ENCODE assay signal across 9 cellular contexts in genomic region chr3:177190701-177191100, GRCh38. TPM values are rescaled to one million over a fixed set of nuclear protein-coding genes. Genes with fewer than 3 reads are reported as not detected.
DNase-seq lines count a peak whose midpoint lies in the region; ATAC-seq and TF ChIP-seq lines count a peak whose summit lies in the region.
"Had no signal": no experiment of that assay in that cellular context is flagged by ENCODE, and none has a peak within 500 bp of the region (broad histone marks: within the 10 kb centered on the region; RNA-seq: fewer than 3 reads in every experiment).

No MANE protein-coding gene starts in this region.

- TF ChIP-seq CTCF in progenitor cell of endocrine pancreas (IDR thresholded peaks at IDR 0.05; ENCODE audit: unreplicated experiment) (no peak), body of pancreas (IDR thresholded peaks at IDR 0.05) (no peak)

- no peaks in the 10 kb centered on the region for H3K9me3 Mint-ChIP-seq in progenitor cell of endocrine pancreas (ENCODE audit: low read depth)

- 40 to 54% methylated on average over 3 of the region's 3 CpGs for WGBS in body of pancreas, 2 donors

- no peak for ATAC-seq in GM19395 (IDR thresholded peaks at IDR 0.05; ENCODE audit: unreplicated experiment)
- ATAC-seq in body of pancreas: no peak
- no peak for ATAC-seq in GM18868 (IDR thresholded peaks at IDR 0.05; ENCODE audit: unreplicated experiment)

- no peaks in the 10 kb centered on the region for H3K27me3 ChIP-seq in body of pancreas

- peaks cover 12% of the 10 kb centered on the region for H3K36me3 Mint-ChIP-seq in progenitor cell of endocrine pancreas (ENCODE audit: insufficient read depth)

- 0 out of 2 replicates have a peak, but pooled peaks cover 7% of the 10 kb centered on the region for H3K9me3 ChIP-seq in SK-N-MC (ENCODE audit: low read depth, low read length)
- H3K9me3 ChIP-seq in body of pancreas: no peaks in the 10 kb centered on the region

- no peaks in the 10 kb centered on the region for H3K27me3 Mint-ChIP-seq in progenitor cell of endocrine pancreas

- H3K27ac ChIP-seq in SK-N-MC (peak overlapping the region; percentile 29; the same call in 1 of the 2 replicates), body of pancreas (no peak overlapping the region)

- H3K4me1 Mint-ChIP-seq in progenitor cell of endocrine pancreas (ENCODE audit: low read depth): peaks cover 46% of the 10 kb centered on the region

- H3K4me3 ChIP-seq in SK-N-MC (no peak overlapping the region; the same call in 1 of the 2 replicates), body of pancreas (no peak overlapping the region)

- H3K36me3 ChIP-seq in SK-N-MC (ENCODE audit: insufficient read depth, low read length): peaks cover 33% of the 10 kb centered on the region
- no peaks in the 10 kb centered on the region for H3K36me3 ChIP-seq in body of pancreas (replicated peaks in 1 of 2; ENCODE audit: insufficient read depth in 1 of 2, low read depth in 2 of 2)

- peaks cover 19% of the 10 kb centered on the region for H3K4me1 ChIP-seq in body of pancreas

- DNase-seq in GM04504 (ENCODE audit: low read depth) (peak; percentile 17), SK-N-MC (ENCODE audit: low read depth, low spot score) (no peak), fibroblast of gingiva (ENCODE audit: low read depth) (peak; percentile 56), progenitor cell of endocrine pancreas (ENCODE audit: low spot score, unreplicated experiment) (no peak), body of pancreas (no peak), retina (no peak)
- DNase-seq: NCI-H1417 treated with DMSO at 0.1 percent for 48 hours had no signal

- H3K9ac ChIP-seq in SK-N-MC (ENCODE audit: insufficient read length): no peak overlapping the region

- H3K4me3 Mint-ChIP-seq in progenitor cell of endocrine pancreas (ENCODE audit: low read depth): peak overlapping the region; percentile 12

- H3K27ac Mint-ChIP-seq in progenitor cell of endocrine pancreas: peak overlapping the region; percentile 62

- TF ChIP-seq POLR2A in body of pancreas (IDR thresholded peaks at IDR 0.05): no peak

- intact Hi-C loops in body of pancreas (cut with DNase I): loop anchor here (5.0 to 10.0 kb wide), 2 partner anchors 136 to 177 kb away; no protein-coding TSS in a partner anchor

RNA-seq across cellular contexts. Expression of gene TBL1XR1, which starts 6.6 kb away (rescaled TPM):
- total RNA-seq in progenitor cell of endocrine pancreas (181 and 207 TPM in 2 replicates), body of pancreas (10 to 100 TPM; 34.3 to 57.9 TPM)

Comparison
In these comparisons a context has a peak if more than half of its experiments do, and no peak if none do; other contexts are left out.
1. DNase-seq: peak in GM04504 (single experiment) and fibroblast of gingiva (single experiment); none in SK-N-MC (single experiment), progenitor cell of endocrine pancreas (single experiment), body of pancreas (0 of 4) and retina (single experiment).